ENCODE assay signal across 18 cellular contexts in the genomic region with DNA sequence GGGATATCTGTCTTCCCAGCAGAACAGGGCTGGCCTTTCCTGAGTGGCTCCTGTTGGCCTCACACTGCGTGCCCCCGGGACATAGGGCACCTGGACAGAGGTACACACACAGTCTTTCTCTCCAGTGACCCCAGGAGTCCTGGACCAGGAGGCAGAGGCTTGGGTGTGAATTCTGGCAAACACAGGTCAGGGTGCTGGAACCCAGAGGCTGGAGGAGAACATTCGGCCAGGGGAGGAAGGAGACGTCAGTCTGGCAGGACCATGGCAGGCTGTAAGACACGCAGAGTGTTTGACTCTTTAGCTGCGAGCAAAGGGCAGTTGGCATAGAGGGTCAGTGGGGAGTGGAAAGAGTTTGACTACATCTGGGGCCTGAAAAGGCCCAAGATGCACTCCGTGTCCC. TPM values are rescaled to one million over a fixed set of nuclear protein-coding genes. Genes with fewer than 3 reads are reported as not detected.
A peak's percentile ranks its signal among the peaks of the same experiment; 100 is the strongest.
DNase-seq lines count a peak whose midpoint lies in the region; ATAC-seq, FAIRE-seq and TF ChIP-seq lines count a peak whose summit lies in the region.
"Had no signal": no experiment of that assay in that cellular context is flagged by ENCODE, and none has a peak within 500 bp of the region (broad histone marks: within the 10 kb centered on the region; RNA-seq: fewer than 3 reads in every experiment).

No MANE protein-coding gene starts in this region.

- 52% methylated on average over 6 of the region's 7 CpGs for WGBS in right lobe of liver (ENCODE audit: insufficient coverage, low coverage, low lambda C conversion rate, missing lambda C conversion rate)

- no peaks in the 10 kb centered on the region for H3K27me3 ChIP-seq in BLaER1
- no peaks in the 10 kb centered on the region for H3K27me3 ChIP-seq in right lobe of liver

- ATAC-seq in right lobe of liver = peak; percentile 24 to 71 (median 59)
- ATAC-seq in stimulated activated memory B cell treated with anti-CD40 and anti-IgM and Interleukin-4, amounts not matched to agents 10 μg/mL and 1 μg/mL and 100 μg/mL, for 72 hours = no peak

- intact Hi-C loops in right lobe of liver (cut with DNase I) = no loop called here

- no peaks in the 10 kb centered on the region for H3K27me3 Mint-ChIP-seq in stimulated activated memory B cell treated with anti-CD40 and anti-IgM and Interleukin-4, amounts not matched to agents 10 μg/mL and 1 μg/mL and 100 μg/mL, for 72 hours

- H3K9me3 ChIP-seq in BLaER1 (no peaks in the 10 kb centered on the region), right lobe of liver (no peaks in the 10 kb centered on the region)

- no peak for TF ChIP-seq POLR2A in right lobe of liver (IDR thresholded peaks at IDR 0.05)

- FAIRE-seq in HTR-8/SVneo (lab: Jason Lieb, UNC) = peak; percentile 20
- FAIRE-seq: G401.6, GM19239 had no signal

- H3K27ac Mint-ChIP-seq in stimulated activated memory B cell treated with anti-CD40 and anti-IgM and Interleukin-4, amounts not matched to agents 10 μg/mL and 1 μg/mL and 100 μg/mL, for 72 hours = peak overlapping the region; percentile 79
- H3K27ac Mint-ChIP-seq: CD4-positive, alpha-beta memory T cell; H9 had no signal

- H3K36me3 Mint-ChIP-seq in stimulated activated memory B cell treated with anti-CD40 and anti-IgM and Interleukin-4, amounts not matched to agents 10 μg/mL and 1 μg/mL and 100 μg/mL, for 72 hours = no peaks in the 10 kb centered on the region
- H3K36me3 Mint-ChIP-seq: CD4-positive, alpha-beta memory T cell had no signal

- peak overlapping the region; percentile 67 for H3K27ac ChIP-seq in BLaER1
- H3K27ac ChIP-seq in right lobe of liver = peak overlapping the region in 1 of 3 donors; percentile 10
- H3K27ac ChIP-seq: C4-2B had no signal

- H3K9ac ChIP-seq in BLaER1 = no peak overlapping the region

- H3K36me3 ChIP-seq in BLaER1 = no peaks in the 10 kb centered on the region
- H3K36me3 ChIP-seq in right lobe of liver = no peaks in the 10 kb centered on the region

- no peak overlapping the region for H3K4me2 ChIP-seq in BLaER1

- TF ChIP-seq CTCF in right lobe of liver (IDR thresholded peaks at IDR 0.05) = no peak

- H3K4me3 ChIP-seq in BLaER1 (no peak overlapping the region), right lobe of liver (no peak overlapping the region)

- no peaks in the 10 kb centered on the region for H3K9me3 Mint-ChIP-seq in stimulated activated memory B cell treated with anti-CD40 and anti-IgM and Interleukin-4, amounts not matched to agents 10 μg/mL and 1 μg/mL and 100 μg/mL, for 72 hours
- H3K9me3 Mint-ChIP-seq: CD4-positive, alpha-beta memory T cell; H9 had no signal

- H3K4me1 Mint-ChIP-seq in stimulated activated memory B cell treated with anti-CD40 and anti-IgM and Interleukin-4, amounts not matched to agents 10 μg/mL and 1 μg/mL and 100 μg/mL, for 72 hours = peaks cover 24% of the 10 kb centered on the region
- H3K4me1 Mint-ChIP-seq: CD4-positive, alpha-beta memory T cell had no signal

- H3K4me1 ChIP-seq in BLaER1 (peaks cover 46% of the 10 kb centered on the region), right lobe of liver (peaks cover 0 to 28% (median 7%) of the 10 kb centered on the region in 4 donors)

- no peaks in the 10 kb centered on the region for H4K20me1 ChIP-seq in BLaER1

- DNase-seq in HTR-8/SVneo (ENCODE audit: insufficient read length, low spot score) = no peak
- peak in 2 of 3 donors; percentile 72 to 74 for DNase-seq in right lobe of liver
- DNase-seq in activated CD4-positive, alpha-beta T cell treated with anti-CD3 and anti-CD28 coated beads for 1 hour = no peak
- no peak for DNase-seq in NOMO-1 treated with dmso at 0.1 percent for 144 hours (lab: John Stamatoyannopoulos, UW; ENCODE audit: unreplicated experiment)
- no peak for DNase-seq in NCI-H446 treated with DMSO at 0.1 percent for 48 hours (lab: John Stamatoyannopoulos, UW)
- DNase-seq: ACHN; CD4-positive, alpha-beta memory T cell; DMS79 treated with DMSO at 0.1 percent for 48 hours; EL; GOT3; H9 had no signal

- no peak overlapping the region for H3K4me3 Mint-ChIP-seq in stimulated activated memory B cell treated with anti-CD40 and anti-IgM and Interleukin-4, amounts not matched to agents 10 μg/mL and 1 μg/mL and 100 μg/mL, for 72 hours
- H3K4me3 Mint-ChIP-seq: CD4-positive, alpha-beta memory T cell; H9 had no signal

RNA-seq across cellular contexts. Expression of a gene that starts 4.1 kb away (rescaled TPM):
- total RNA-seq in right lobe of liver = under 1 TPM in 5 of 6 experiments, not detected in 1; 0.06 to 0.22 (median 0.13) TPM
- total RNA-seq: A172; CD4-positive, alpha-beta memory T cell; HT1080 had no signal

RNA-seq across cellular contexts. Expression of a gene that starts 54.3 kb away (rescaled TPM):
- total RNA-seq in right lobe of liver = 1 to 10 TPM in 5 of 6 experiments, under 1 TPM in 1; 0.95 to 6.4 (median 3.3) TPM
- total RNA-seq: H9 had no signal

Comparison
In these comparisons a context has a peak if more than half of its experiments do, and no peak if none do; other contexts are left out.
1. DNase-seq: peak in right lobe of liver (2 of 3); none in HTR-8/SVneo (single experiment), activated CD4-positive, alpha-beta T cell treated with anti-CD3 and anti-CD28 coated beads for 1 hour (single experiment), NOMO-1 treated with dmso at 0.1 percent for 144 hours (single experiment) and NCI-H446 treated with DMSO at 0.1 percent for 48 hours (single experiment).